In genomic region chr6:129921169-129921817, GRCh38 we compare ENCODE assay signal across 17 cellular contexts.
"Had no signal": no experiment of that assay in that cellular context is flagged by ENCODE, and none has a peak within 500 bp of the region (broad histone marks: within the 10 kb centered on the region; RNA-seq: fewer than 3 reads in every experiment).

No MANE protein-coding gene starts in this region.

- H3K4me1 Mint-ChIP-seq: activated T-helper 17 cell treated with anti-CD3 and anti-CD28 coated beads, Interleukin-2, amount 50 U/mL, for 72 hours; natural killer cell; stimulated activated memory B cell treated with anti-CD40 and anti-IgM and Interleukin-4, amounts not matched to agents 10 μg/mL and 1 μg/mL and 100 μg/mL, for 72 hours had no signal

- H3K36me3 ChIP-seq: left ventricle myocardium inferior, thyroid gland had no signal

- H3K36me3 Mint-ChIP-seq: memory B cell; natural killer cell; stimulated activated memory B cell treated with anti-CD40 and anti-IgM and Interleukin-4, amounts not matched to agents 10 μg/mL and 1 μg/mL and 100 μg/mL, for 72 hours had no signal

- H3K4me1 ChIP-seq: left ventricle myocardium inferior, thyroid gland had no signal

- H3K4me3 ChIP-seq: dorsolateral prefrontal cortex, left ventricle myocardium inferior, thyroid gland had no signal

- H3K27me3 ChIP-seq: dorsolateral prefrontal cortex, thyroid gland had no signal

- FAIRE-seq: astrocyte, kidney, urothelium cell line had no signal

- H3K9me3 ChIP-seq: left ventricle myocardium inferior, thyroid gland had no signal

- DNase-seq: activated CD4-positive, alpha-beta T cell treated with anti-CD3 and anti-CD28 coated beads, Interleukin-2, amount 50 U/mL, for 48 hours; activated naive CD4-positive, alpha-beta T cell treated with Interleukin-2 at 50 U/mL for 16 hours; activated naive CD8-positive, alpha-beta T cell treated with anti-CD3 and anti-CD28 coated beads, Interleukin-2, amount 50 U/mL, for 24 hours; dorsolateral prefrontal cortex; hypothalamus; kidney; left ventricle myocardium inferior; natural killer cell; posterior cingulate gyrus; stimulated activated CD4-positive, alpha-beta T cell treated with anti-CD3 and anti-CD28 coated beads, Interleukin-2, amount 100 ng/mL, for 48 hours; thyroid gland had no signal

- H3K4me3 Mint-ChIP-seq: activated naive CD8-positive, alpha-beta T cell treated with anti-CD3 and anti-CD28 coated beads, Interleukin-2, amount 50 U/mL, for 24 hours; activated T-helper 17 cell treated with anti-CD3 and anti-CD28 coated beads, Interleukin-2, amount 50 U/mL, for 72 hours; memory B cell; natural killer cell; stimulated activated memory B cell treated with anti-CD40 and anti-IgM and Interleukin-4, amounts not matched to agents 10 μg/mL and 1 μg/mL and 100 μg/mL, for 72 hours had no signal

- ATAC-seq: activated naive CD8-positive, alpha-beta T cell treated with anti-CD3 and anti-CD28 coated beads, Interleukin-2, amount 50 U/mL, for 24 hours; activated T-helper 17 cell treated with anti-CD3 and anti-CD28 coated beads, Interleukin-2, amount 50 U/mL, for 72 hours; natural killer cell; stimulated activated memory B cell treated with anti-CD40 and anti-IgM and Interleukin-4, amounts not matched to agents 10 μg/mL and 1 μg/mL and 100 μg/mL, for 72 hours had no signal

- H3K27ac Mint-ChIP-seq: activated naive CD8-positive, alpha-beta T cell treated with anti-CD3 and anti-CD28 coated beads, Interleukin-2, amount 50 U/mL, for 24 hours; activated T-helper 17 cell treated with anti-CD3 and anti-CD28 coated beads, Interleukin-2, amount 50 U/mL, for 72 hours; memory B cell; natural killer cell; stimulated activated memory B cell treated with anti-CD40 and anti-IgM and Interleukin-4, amounts not matched to agents 10 μg/mL and 1 μg/mL and 100 μg/mL, for 72 hours had no signal

- H3K27me3 Mint-ChIP-seq: activated naive CD8-positive, alpha-beta T cell treated with anti-CD3 and anti-CD28 coated beads, Interleukin-2, amount 50 U/mL, for 24 hours; activated T-helper 17 cell treated with anti-CD3 and anti-CD28 coated beads, Interleukin-2, amount 50 U/mL, for 72 hours; memory B cell; stimulated activated memory B cell treated with anti-CD40 and anti-IgM and Interleukin-4, amounts not matched to agents 10 μg/mL and 1 μg/mL and 100 μg/mL, for 72 hours had no signal

- H3K27ac ChIP-seq: left ventricle myocardium inferior, thyroid gland, VCaP had no signal

- H3K9me3 Mint-ChIP-seq: activated naive CD8-positive, alpha-beta T cell treated with anti-CD3 and anti-CD28 coated beads, Interleukin-2, amount 50 U/mL, for 24 hours; activated T-helper 17 cell treated with anti-CD3 and anti-CD28 coated beads, Interleukin-2, amount 50 U/mL, for 72 hours; memory B cell; natural killer cell; stimulated activated memory B cell treated with anti-CD40 and anti-IgM and Interleukin-4, amounts not matched to agents 10 μg/mL and 1 μg/mL and 100 μg/mL, for 72 hours had no signal
